8 cellular contexts compared by ENCODE assay signal in genomic region chr6:31971279-31971992, GRCh38. TPM values are rescaled to one million over a fixed set of nuclear protein-coding genes. Genes with fewer than 3 reads are reported as not detected.
A peak's percentile ranks its signal among the peaks of the same experiment; 100 is the strongest.
DNase-seq lines count a peak whose midpoint lies in the region; ATAC-seq and TF ChIP-seq lines count a peak whose summit lies in the region.

No MANE protein-coding gene starts in this region.

- peak overlapping the region; percentile 92 for H3K9ac ChIP-seq in HCT116 (ENCODE audit: low read length)

- H3K79me2 ChIP-seq in HCT116 (ENCODE audit: insufficient read depth, low read length) = peaks cover 34% of the 10 kb centered on the region

- no peak for DNase-seq in HCT116 (ENCODE audit: low read depth, low spot score)
- DNase-seq in left cardiac atrium = no peak
- no peak for DNase-seq in gastrocnemius medialis
- no peak for DNase-seq in GDM1 (lab: John Stamatoyannopoulos, UW)
- no peak for DNase-seq in NCI-H446 treated with DMSO at 0.1 percent for 48 hours (lab: John Stamatoyannopoulos, UW)

- peak overlapping the region; percentile 86 for H3K27ac ChIP-seq in HCT116 (ENCODE audit: low read depth, low read length)
- peak overlapping the region; percentile 90 to 97 (median 92) for H3K27ac ChIP-seq in gastrocnemius medialis

- CTCF ChIA-PET in HCT116 (lab: Charles Lee) = interaction anchor here (1.6 kb wide), 1 partner anchor 19 kb away, joined by 7 read pairs; no protein-coding TSS in a partner anchor

- no peaks in the 10 kb centered on the region for H3K9me2 ChIP-seq in HCT116 (ENCODE audit: insufficient read depth)

- POLR2A ChIA-PET in HCT116 (lab: Charles Lee) = interaction anchor here (0.6 to 2.4 kb wide), 7 partner anchors 8 to 224 kb away, joined by 3 to 9 read pairs (median 6); partner anchors contain the start of genes HSPA1B, NELFE, NEU1 and SKIC2

- H3K4me3 ChIP-seq in HCT116 (replicated peaks in 1 of 2; ENCODE audit: low read depth in 1 of 2, low read length in 2 of 2) (peak overlapping the region; percentile 70 to 93), WI38 (ENCODE audit: low read depth, low read length) (peak overlapping the region; percentile 83), gastrocnemius medialis (peak overlapping the region; percentile 74 to 91 (median 85))

- H3K27me3 ChIP-seq in HCT116 (ENCODE audit: insufficient read depth, low read length) (no peaks in the 10 kb centered on the region), gastrocnemius medialis (no peaks in the 10 kb centered on the region)

- no peak for TF ChIP-seq POLR2A in HCT116 (IDR thresholded peaks at IDR 0.05; ENCODE audit: borderline replicate concordance, extremely low read depth, insufficient read depth, insufficient read length)
- TF ChIP-seq POLR2A in gastrocnemius medialis (IDR thresholded peaks at IDR 0.05) = no peak

- no peak for TF ChIP-seq RAD21 in HCT116 (IDR thresholded peaks at IDR 0.05; ENCODE audit: low read depth)

- H2AFZ ChIP-seq in HCT116 (ENCODE audit: low read depth, low read length, poor library complexity, severe bottlenecking) = no peak overlapping the region

- BruUV-seq in HCT116 (replicated peaks; lab: Mats Ljungman, UMichigan) = TSS peak; percentile 79

- RAD21 ChIA-PET in HCT116 (lab: Charles Lee; ENCODE audit: low non-redundant PET in 1 of 2, low total read pairs in 2 of 2, uncharacterized antibody in 2 of 2, unreplicated experiment in 2 of 2) = interaction anchor here in 1 of 2 experiments (1.1 kb wide), 1 partner anchor 13 kb away, joined by 4 read pairs; the partner anchor contains the start of genes NELFE and SKIC2

- peaks cover 10 to 28% of the 10 kb centered on the region in 2 experiments; a peak in 3 of 4 replicates for H3K36me3 ChIP-seq in HCT116 (ENCODE audit: control insufficient read depth in 1 of 2, insufficient read depth in 2 of 2, low read length in 2 of 2)
- H3K36me3 ChIP-seq in gastrocnemius medialis = peaks cover 0 to 27% of the 10 kb centered on the region in 2 donors

- TF ChIP-seq CTCF in HCT116 (IDR thresholded peaks at IDR 0.05 in 2 of 3, conservative IDR thresholded peaks at IDR 0.05 in 1 of 3; ENCODE audit: borderline replicate concordance in 1 of 3, insufficient read depth in 1 of 3, low read depth in 2 of 3, low read length in 2 of 3) (no peak), WI38 (IDR thresholded peaks at IDR 0.05; ENCODE audit: low read depth, low read length) (no peak), gastrocnemius medialis (IDR thresholded peaks at IDR 0.05 in 4 of 5, conservative IDR thresholded peaks at IDR 0.05 in 1 of 5) (no peak)

- in situ Hi-C loops in gastrocnemius medialis (cut with MboI; ENCODE audit: low sequenced_read_pairs in 4 of 4) = loop anchor here (10.0 to 25.0 kb wide), 7 partner anchors 77 to 991 kb away; partner anchors contain the start of genes AGER (in 1 of the 4), AGPAT1 (in 1 of the 4), APOM (in 1 of the 4) and ATF6B (in 1 of the 4)

- H3K9me3 ChIP-seq in HCT116 (ENCODE audit: control insufficient read depth in 1 of 2, insufficient read depth in 1 of 2, low read depth in 1 of 2, low read length in 2 of 2) (no peaks in the 10 kb centered on the region), gastrocnemius medialis (no peaks in the 10 kb centered on the region)

- H3K4me2 ChIP-seq in HCT116 (ENCODE audit: low read length) = peak overlapping the region; percentile 98

- H4K20me1 ChIP-seq in HCT116 (ENCODE audit: insufficient read depth) = no peaks in the 10 kb centered on the region

- intact Hi-C loops in HCT116 (cut with micrococcal nuclease) = no loop called here
- intact Hi-C loops in left cardiac atrium (cut with DNase I) = no loop called here
- intact Hi-C loops in gastrocnemius medialis (cut with DNase I; ENCODE audit: low total_unique reads) = loop anchor here (10.0 kb wide), 3 partner anchors 203 to 1907 kb away; partner anchors contain the start of genes AGPAT1, CLIC1, POLR1H and PPP1R11

- ATAC-seq in HCT116 (peak; percentile 23), left cardiac atrium (peak; percentile 1 to 2), gastrocnemius medialis (no peak), HG03175 (IDR thresholded peaks at IDR 0.05; ENCODE audit: unreplicated experiment) (no peak), GM21447 (IDR thresholded peaks at IDR 0.05; ENCODE audit: unreplicated experiment) (no peak)

- H3K4me1 ChIP-seq in HCT116 (ENCODE audit: control insufficient read depth in 1 of 2, insufficient read depth in 2 of 2, low read length in 2 of 2) = peaks cover 7 to 25% of the 10 kb centered on the region in 2 experiments; a peak in 3 of 4 replicates
- peaks cover 23 to 29% of the 10 kb centered on the region in 2 donors for H3K4me1 ChIP-seq in gastrocnemius medialis

TF ChIP-seq in HCT116, 20 proteins besides CTCF, POLR2A, EP300 and RAD21:
- TF ChIP-seq ZFX (IDR thresholded peaks at IDR 0.05) (peak; percentile 75), MAX (IDR thresholded peaks at IDR 0.05) (no peak), JUND (IDR thresholded peaks at IDR 0.05) (0 out of 2 replicates have a peak, but pooled peaks have one; percentile 42)

RNA-seq across cellular contexts. Expression of gene DXO, which starts 0.5 kb away (rescaled TPM):
- total RNA-seq in HCT116 (2021; ENCODE audit: unreplicated experiment) (16.4 TPM), left cardiac atrium (10 to 100 TPM; 12.8 to 20.9 TPM), gastrocnemius medialis (10 to 100 TPM in 1 of 4 donors, 1 to 10 TPM in 3; 5.8 to 11.5 (median 8.5) TPM)
- 18.6 and 23.7 TPM in 2 replicates for polyA plus RNA-seq in HCT116 (2012)

RNA-seq across cellular contexts. Expression of gene C4A, which starts 10.4 kb away (rescaled TPM):
- 5.1 TPM for total RNA-seq in HCT116 (2021; ENCODE audit: unreplicated experiment)
- polyA plus RNA-seq in HCT116 (2012) = 2.1 and 3.5 TPM in 2 replicates
- 100 to 1,000 TPM; 199 to 206 TPM for total RNA-seq in left cardiac atrium
- 1 to 10 TPM; 4.3 to 7.8 (median 6.2) TPM for total RNA-seq in gastrocnemius medialis

RNA-seq across cellular contexts. Expression of gene SKIC2, which starts 12.5 kb away (rescaled TPM):
- total RNA-seq in HCT116 (2021; ENCODE audit: unreplicated experiment) (68.0 TPM), left cardiac atrium (10 to 100 TPM; 36.8 to 45.1 TPM), gastrocnemius medialis (10 to 100 TPM; 21.2 to 51.9 (median 22.7) TPM)
- polyA plus RNA-seq in HCT116 (2012) = 42.8 and 49.2 TPM in 2 replicates

RNA-seq across cellular contexts. Expression of gene NELFE, which starts 12.7 kb away (rescaled TPM):
- total RNA-seq in HCT116 (2021; ENCODE audit: unreplicated experiment) (68.3 TPM), left cardiac atrium (10 to 100 TPM; 39.8 to 53.7 TPM), gastrocnemius medialis (10 to 100 TPM; 58.1 to 88.6 (median 78.7) TPM)
- polyA plus RNA-seq in HCT116 (2012) = 79.4 and 88.7 TPM in 2 replicates

RNA-seq across cellular contexts. Expression of gene CFB, which starts 25.5 kb away (rescaled TPM):
- 1.5 TPM for total RNA-seq in HCT116 (2021; ENCODE audit: unreplicated experiment)
- 1.8 and 2.0 TPM in 2 replicates for polyA plus RNA-seq in HCT116 (2012)
- 100 to 1,000 TPM in 1 of 2 donors, 10 to 100 TPM in 1; 50.3 to 113 TPM for total RNA-seq in left cardiac atrium
- total RNA-seq in gastrocnemius medialis = 10 to 100 TPM in 1 of 4 donors, 1 to 10 TPM in 3; 1.0 to 13.8 (median 6.1) TPM

Comparison
In these comparisons a context has a peak if more than half of its experiments do, and no peak if none do; other contexts are left out.
1. ATAC-seq: peak in HCT116 (single experiment) and left cardiac atrium (2 of 2); none in gastrocnemius medialis (0 of 2), HG03175 (single experiment) and GM21447 (single experiment).
2. RNA of gene C4A, which starts 10.4 kb away (total RNA-seq): 199 to 206 TPM in left cardiac atrium; 4.3 to 7.8 TPM in gastrocnemius medialis and 5.1 TPM in HCT116 (single experiment); every median in the first group is over 10 times any median in the second.
3. Peak in every context shown above with its lines, with median percentiles within 50 percentile points of each other: H3K4me3 ChIP-seq.